Comparison of ENCODE assay signal across 20 cellular contexts in the genomic region with DNA sequence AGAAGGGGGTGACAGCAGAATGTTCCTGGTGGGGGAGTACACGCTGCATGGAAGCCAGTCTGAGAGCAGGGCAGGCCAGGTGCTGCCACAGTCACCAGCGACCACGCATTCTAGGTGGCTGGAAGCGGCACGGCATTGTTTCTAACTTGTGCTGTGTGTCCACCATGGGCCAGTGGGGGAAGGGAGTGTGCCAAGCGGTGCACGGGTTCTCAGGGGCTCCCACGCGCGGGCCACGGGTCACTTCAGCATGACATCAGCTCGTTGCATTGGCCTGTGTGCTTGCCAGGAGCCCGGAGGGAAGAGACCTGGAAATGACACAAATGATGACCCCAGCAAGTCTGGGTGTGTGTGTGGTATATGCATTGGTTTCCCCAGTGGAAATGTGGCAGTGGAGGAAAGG.
A peak's percentile ranks its signal among the peaks of the same experiment; 100 is the strongest.
DNase-seq lines count a peak whose midpoint lies in the region; ATAC-seq, FAIRE-seq and TF ChIP-seq lines count a peak whose summit lies in the region.
"Had no signal": no experiment of that assay in that cellular context is flagged by ENCODE, and none has a peak within 500 bp of the region (broad histone marks: within the 10 kb centered on the region; RNA-seq: fewer than 3 reads in every experiment).

No MANE protein-coding gene starts in this region.

- H3K27ac ChIP-seq in HepG2 (ENCODE audit: extremely low read length, insufficient read depth, low read length), result no peak overlapping the region
- H3K27ac ChIP-seq in right lobe of liver, result no peak overlapping the region
- H3K27ac ChIP-seq in mesenchymal stem cell (ENCODE audit: low read length, poor library complexity, severe bottlenecking), result no peak overlapping the region
- peak overlapping the region; percentile 81 for H3K27ac ChIP-seq in skeletal muscle tissue (ENCODE audit: low read depth, low read length)
- H3K27ac ChIP-seq: 22Rv1, A549, C4-2B had no signal

- H4K20me1 ChIP-seq in HepG2 (ENCODE audit: insufficient read depth, low read length), result peaks cover 83% of the 10 kb centered on the region

- H3K4me1 ChIP-seq in HepG2 (ENCODE audit: insufficient read depth, low read length) (no peaks in the 10 kb centered on the region; the same call in 1 of the 2 replicates), right lobe of liver (peaks cover 0 to 7% (median 0%) of the 10 kb centered on the region in 4 donors), mesenchymal stem cell (ENCODE audit: control insufficient read depth, insufficient read depth, low read depth, low read length) (peaks cover 31% of the 10 kb centered on the region), skeletal muscle tissue (ENCODE audit: control insufficient read depth in 3 of 3, insufficient read depth in 3 of 3, low read length in 3 of 3) (peaks cover 49 to 61% (median 51%) of the 10 kb centered on the region in 3 donors)
- H3K4me1 ChIP-seq: Caco-2 had no signal

- H3K18ac ChIP-seq in mesenchymal stem cell (ENCODE audit: low read depth in 1 of 2, low read length in 2 of 2), result no peak overlapping the region

- no peak overlapping the region for H2BK12ac ChIP-seq in mesenchymal stem cell (ENCODE audit: low read length in 2 of 2)

- H3K4me3 ChIP-seq in HepG2 (replicated peaks in 1 of 3; ENCODE audit: insufficient read depth in 1 of 3, low read depth in 2 of 3, low read length in 3 of 3), result no peak overlapping the region
- no peak overlapping the region for H3K4me3 ChIP-seq in right lobe of liver
- no peak overlapping the region for H3K4me3 ChIP-seq in mesenchymal stem cell (ENCODE audit: insufficient read depth in 1 of 2, low read depth in 1 of 2, low read length in 2 of 2)
- H3K4me3 ChIP-seq in skeletal muscle tissue (ENCODE audit: low read length in 3 of 3), result no peak overlapping the region
- H3K4me3 ChIP-seq: A549 had no signal

- H3K14ac ChIP-seq in mesenchymal stem cell (ENCODE audit: low read length in 2 of 2), result no peak overlapping the region

- no peak for TF ChIP-seq EP300 in HepG2 (IDR thresholded peaks at IDR 0.05; ENCODE audit: low read depth in 2 of 2, low read length in 2 of 2)
- no peak for TF ChIP-seq EP300 in HepG2 (CRISPR knock-in tag; IDR thresholded peaks at IDR 0.05; ENCODE audit: borderline replicate concordance)

- H2AFZ ChIP-seq in HepG2 (ENCODE audit: low read length) (no peak overlapping the region), mesenchymal stem cell (ENCODE audit: low read depth, low read length) (no peak overlapping the region)

- TF ChIP-seq POLR2A in HepG2 (IDR thresholded peaks at IDR 0.05; ENCODE audit: insufficient read depth in 1 of 2, low read depth in 2 of 2, low read length in 2 of 2) (no peak), right lobe of liver (IDR thresholded peaks at IDR 0.05) (no peak), GM12892 (IDR thresholded peaks at IDR 0.05; ENCODE audit: low read depth, low read length) (no peak)

- WGBS in HepG2 (ENCODE audit: low lambda C conversion rate), result over 99% methylated on average over 13 of the region's 13 CpGs
- WGBS in right lobe of liver (ENCODE audit: insufficient coverage, low coverage, low lambda C conversion rate, missing lambda C conversion rate), result 40% methylated on average over 1 of the region's 13 CpGs
- 97% methylated on average over 13 of the region's 13 CpGs for WGBS in mesenchymal stem cell

- DNase-seq in HepG2 (ENCODE audit: low spot score) (no peak), right lobe of liver (no peak), mesenchymal stem cell (no peak), GM12892 (ENCODE audit: insufficient read length) (no peak), endothelial cell (ENCODE audit: low spot score) (no peak)
- DNase-seq in stimulated activated CD4-positive, alpha-beta T cell treated with anti-CD3 and anti-CD28 coated beads, Interleukin-2, amount 100 ng/mL, for 48 hours, result no peak
- DNase-seq: AML-193; Caco-2; CD4-positive, alpha-beta T cell; GOT3; H7; HFFc6 had no signal

- no peak overlapping the region for H2BK5ac ChIP-seq in mesenchymal stem cell (ENCODE audit: low read depth, low read length, poor library complexity, severe bottlenecking)

- H3K4ac ChIP-seq in mesenchymal stem cell (ENCODE audit: low read depth in 1 of 2, low read length in 2 of 2), result no peak overlapping the region

- no peak for TF ChIP-seq RAD21 in HepG2 (CRISPR knock-in tag; IDR thresholded peaks at IDR 0.05)

- CTCF ChIA-PET in HepG2 (lab: Yijun Ruan, JAX; ENCODE audit: low intra/inter-chr PET ratio, low total read pairs), result no interaction called here

- H3K23ac ChIP-seq in mesenchymal stem cell (ENCODE audit: low read length in 2 of 2), result no peak overlapping the region

- peaks cover 38% of the 10 kb centered on the region for H3K36me3 Mint-ChIP-seq in endothelial cell (ENCODE audit: low read depth, unreplicated experiment)

- H2BK120ac ChIP-seq in mesenchymal stem cell (ENCODE audit: low read depth, low read length), result no peak overlapping the region

- intact Hi-C loops in HepG2 (cut with micrococcal nuclease; ENCODE audit: unreplicated experiment) (no loop called here), right lobe of liver (cut with DNase I) (loop anchor here in 1 of 2 donors (5.0 kb wide), 1 partner anchor 83 kb away; no protein-coding TSS in a partner anchor)

- peaks cover 39% of the 10 kb centered on the region for H3K4me1 Mint-ChIP-seq in endothelial cell (ENCODE audit: unreplicated experiment)

- BruUV-seq in HepG2 (replicated peaks; lab: Mats Ljungman, UMichigan), result no TSS peak

- H2BK15ac ChIP-seq in mesenchymal stem cell (ENCODE audit: low read depth, poor library complexity, severe bottlenecking), result no peak overlapping the region

- no peak overlapping the region for H3K9ac ChIP-seq in HepG2 (ENCODE audit: insufficient read depth, low read depth, low read length)
- no peak overlapping the region for H3K9ac ChIP-seq in mesenchymal stem cell (ENCODE audit: low read length)
- H3K9ac ChIP-seq in skeletal muscle tissue (ENCODE audit: low read depth in 1 of 3, low read length in 3 of 3), result no peak overlapping the region

- in situ Hi-C loops in HepG2 (cut with HindIII; ENCODE audit: extremely low pct_ligation_motif_present, low pct_unique_long_range_greater_than_20kb), result no loop called here

- H4K91ac ChIP-seq in mesenchymal stem cell (ENCODE audit: low read length), result peak overlapping the region; percentile 19

- POLR2A ChIA-PET in HepG2 (lab: Yijun Ruan, JAX), result no interaction called here

- H4K8ac ChIP-seq in mesenchymal stem cell (ENCODE audit: low read length), result no peak overlapping the region

- ATAC-seq in HepG2, result no peak
- no peak for ATAC-seq in right lobe of liver
- ATAC-seq: A549, HCT116 had no signal

- no peak overlapping the region for H3K27ac Mint-ChIP-seq in endothelial cell (ENCODE audit: unreplicated experiment)
- H3K27ac Mint-ChIP-seq: CD4-positive, alpha-beta T cell; HFFc6 had no signal

- no peak overlapping the region for H2AK5ac ChIP-seq in mesenchymal stem cell (ENCODE audit: low read length, severe bottlenecking)

- peaks cover 22% of the 10 kb centered on the region for H3K79me2 ChIP-seq in HepG2 (ENCODE audit: insufficient read depth, low read length)

- no peak overlapping the region for H3K4me3 Mint-ChIP-seq in endothelial cell (ENCODE audit: unreplicated experiment)
- H3K4me3 Mint-ChIP-seq: CD4-positive, alpha-beta T cell; HFFc6 had no signal

- H3K9me3 ChIP-seq in HepG2 (ENCODE audit: low read length) (no peaks in the 10 kb centered on the region), right lobe of liver (no peaks in the 10 kb centered on the region), mesenchymal stem cell (ENCODE audit: control insufficient read depth, low read length) (no peaks in the 10 kb centered on the region), skeletal muscle tissue (ENCODE audit: control insufficient read depth in 3 of 3, low read length in 3 of 3) (no peaks in the 10 kb centered on the region)
- H3K9me3 ChIP-seq: A549, Caco-2 had no signal

- TF ChIP-seq CTCF in HepG2 (CRISPR knock-in tag; IDR thresholded peaks at IDR 0.05) (no peak), right lobe of liver (IDR thresholded peaks at IDR 0.05) (no peak), endothelial cell (IDR thresholded peaks at IDR 0.05; ENCODE audit: unreplicated experiment) (no peak)

- H3K4me2 ChIP-seq in HepG2 (ENCODE audit: low read depth, low read length), result no peak overlapping the region
- no peak overlapping the region for H3K4me2 ChIP-seq in mesenchymal stem cell (ENCODE audit: low read length, poor library complexity, severe bottlenecking)
- H3K4me2 ChIP-seq: A549 had no signal

- peaks cover 12% of the 10 kb centered on the region for H3K27me3 Mint-ChIP-seq in endothelial cell (ENCODE audit: unreplicated experiment)
- H3K27me3 Mint-ChIP-seq: CD4-positive, alpha-beta T cell had no signal

- FAIRE-seq in HepG2 (lab: Jason Lieb, UNC), result no peak
- no peak for FAIRE-seq in GM12892 (lab: Jason Lieb, UNC)
- FAIRE-seq: A549, D721Med, G401.6, GM18507 had no signal

- H3K36me3 ChIP-seq in HepG2 (replicated peaks in 1 of 2; ENCODE audit: control insufficient read depth in 1 of 2, insufficient read depth in 2 of 2, low read length in 2 of 2) (peaks cover 58 to 97% of the 10 kb centered on the region in 2 experiments), right lobe of liver (no peaks in the 10 kb centered on the region), mesenchymal stem cell (ENCODE audit: control insufficient read depth in 1 of 2, insufficient read depth in 2 of 2, low read depth in 1 of 2, low read length in 2 of 2) (peaks cover 0 to 56% of the 10 kb centered on the region in 2 experiments), skeletal muscle tissue (ENCODE audit: control insufficient read depth in 3 of 3, insufficient read depth in 3 of 3, low read length in 3 of 3) (no peaks in the 10 kb centered on the region)

- H3K79me1 ChIP-seq in mesenchymal stem cell (replicated peaks; ENCODE audit: low read length, poor library complexity, severe bottlenecking), result peaks cover 30% of the 10 kb centered on the region

- no peaks in the 10 kb centered on the region for H3K9me3 Mint-ChIP-seq in endothelial cell (ENCODE audit: unreplicated experiment)
- H3K9me3 Mint-ChIP-seq: CD4-positive, alpha-beta T cell; HFFc6 had no signal

- H3K27me3 ChIP-seq in HepG2 (ENCODE audit: control insufficient read depth in 1 of 2, insufficient read depth in 2 of 2, low read length in 2 of 2), result no peaks in the 10 kb centered on the region
- H3K27me3 ChIP-seq in right lobe of liver, result no peaks in the 10 kb centered on the region
- peaks cover 0 to 3% of the 10 kb centered on the region in 2 experiments for H3K27me3 ChIP-seq in mesenchymal stem cell (ENCODE audit: control insufficient read depth in 1 of 2, insufficient read depth in 1 of 2, low read length in 2 of 2)
- H3K27me3 ChIP-seq in skeletal muscle tissue (ENCODE audit: control insufficient read depth in 3 of 3, insufficient read depth in 3 of 3, low read length in 3 of 3), result peaks cover 5 to 20% (median 7%) of the 10 kb centered on the region in 3 donors

TF ChIP-seq in HepG2, 621 proteins besides CTCF, POLR2A, EP300 and RAD21 (continues in another document):
- no peak for TF ChIP-seq ZNF10 (CRISPR knock-in tag; IDR thresholded peaks at IDR 0.05; ENCODE audit: borderline replicate concordance, low read depth)
- no peak for TF ChIP-seq SATB2 (CRISPR knock-in tag; IDR thresholded peaks at IDR 0.05)
- no peak for TF ChIP-seq ZNF274 (CRISPR knock-in tag; IDR thresholded peaks at IDR 0.05)
- TF ChIP-seq TSC22D2 (CRISPR knock-in tag; IDR thresholded peaks at IDR 0.05; ENCODE audit: borderline replicate concordance), result no peak
- no peak for TF ChIP-seq PRPF4 (IDR thresholded peaks at IDR 0.05; ENCODE audit: low read depth, low read length, poor library complexity, severe bottlenecking)
